6 cellular contexts compared by ENCODE assay signal in genomic region chr1:162729195-162729790, GRCh38.
DNase-seq lines count a peak whose midpoint lies in the region; ATAC-seq, FAIRE-seq and TF ChIP-seq lines count a peak whose summit lies in the region.
"Not testable (repeated sequence)": the region's sequence is repeated elsewhere in the genome, so short reads cannot be mapped to it uniquely, and the experiment has no call there.

No MANE protein-coding gene starts in this region.

- not testable (repeated sequence) for H2AFZ ChIP-seq in endothelial cell of umbilical vein (ENCODE audit: low read depth, low read length)

- dilution Hi-C loops in endothelial cell of umbilical vein (cut with MboI; ENCODE audit: extremely low pct_ligation_motif_present, low sequenced_read_pairs), result not testable (repeated sequence)

- FAIRE-seq in D721Med (lab: Jason Lieb, UNC), result peak; percentile 80
- peak; percentile 61 for FAIRE-seq in TTC549 (lab: Jason Lieb, UNC)
- FAIRE-seq in colon (lab: Jason Lieb, UNC), result peak; percentile 51
- peak; percentile 63 for FAIRE-seq in endothelial cell of umbilical vein (lab: Jason Lieb, UNC)

- H3K9me3 ChIP-seq in endothelial cell of umbilical vein (replicated peaks; ENCODE audit: control insufficient read depth, insufficient read depth, low read length); mucosa of descending colon: not testable (repeated sequence)

- ATAC-seq in mucosa of descending colon, result peak; percentile 65

- CTCF ChIA-PET in endothelial cell of umbilical vein (lab: Charles Lee), result not testable (repeated sequence)

- intact Hi-C loops in endothelial cell of umbilical vein (cut with micrococcal nuclease); mucosa of descending colon (cut with DNase I, micrococcal nuclease): not testable (repeated sequence)

- DNase-seq in D721Med (ENCODE audit: insufficient read length, low spot score); endothelial cell of umbilical vein (ENCODE audit: low read depth, low spot score); mucosa of descending colon: not testable (repeated sequence)
- peak; percentile 38 for DNase-seq in M059J (ENCODE audit: low read depth)

- H3K4me2 ChIP-seq in endothelial cell of umbilical vein (ENCODE audit: insufficient read depth, low read length), result not testable (repeated sequence)

- H4K20me1 ChIP-seq in endothelial cell of umbilical vein (replicated peaks; ENCODE audit: control insufficient read depth, extremely low read depth, insufficient read depth, low read length), result not testable (repeated sequence)

- not testable (repeated sequence) for H3K9ac ChIP-seq in endothelial cell of umbilical vein (replicated peaks; ENCODE audit: extremely low read depth, insufficient read depth, low read length)

- not testable (repeated sequence) for H3K4me1 ChIP-seq in endothelial cell of umbilical vein (ENCODE audit: control insufficient read depth, extremely low read depth, insufficient read depth, low read length); mucosa of descending colon (ENCODE audit: low read depth)

- not testable (repeated sequence) for H3K36me3 ChIP-seq in endothelial cell of umbilical vein (ENCODE audit: control insufficient read depth in 2 of 2, extremely low read depth in 1 of 2, insufficient read depth in 2 of 2, low read length in 2 of 2); mucosa of descending colon (ENCODE audit: low read depth)

- TF ChIP-seq POLR2A in endothelial cell of umbilical vein (IDR thresholded peaks at IDR 0.05; ENCODE audit: low read depth, low read length), result not testable (repeated sequence)

- BruUV-seq in endothelial cell of umbilical vein (replicated peaks; lab: Mats Ljungman, UMichigan), result not testable (repeated sequence)

- not testable (repeated sequence) for H3K79me2 ChIP-seq in endothelial cell of umbilical vein (ENCODE audit: control insufficient read depth, insufficient read depth, low read length)

- not testable (repeated sequence) for H3K27ac ChIP-seq in endothelial cell of umbilical vein (ENCODE audit: insufficient read depth, low read depth, low read length)

- POLR2A ChIA-PET in endothelial cell of umbilical vein (lab: Charles Lee), result not testable (repeated sequence)

- H3K4me3 ChIP-seq in endothelial cell of umbilical vein (replicated peaks in 1 of 3; ENCODE audit: insufficient read depth in 1 of 3, low read depth in 1 of 3, low read length in 3 of 3); mucosa of descending colon: not testable (repeated sequence)

- not testable (repeated sequence) for H3K9me1 ChIP-seq in endothelial cell of umbilical vein (replicated peaks; ENCODE audit: control insufficient read depth, extremely low read depth, insufficient read depth, low read length)

- not testable (repeated sequence) for H3K27me3 ChIP-seq in endothelial cell of umbilical vein (ENCODE audit: control insufficient read depth in 2 of 2, insufficient read depth in 2 of 2, low read length in 2 of 2)

- not testable (repeated sequence) for TF ChIP-seq CTCF in D721Med (IDR thresholded peaks at IDR 0.05; ENCODE audit: insufficient read depth, missing control alignments); endothelial cell of umbilical vein (IDR thresholded peaks at IDR 0.05; ENCODE audit: extremely low read depth in 1 of 2, insufficient read depth in 1 of 2, low read depth in 1 of 2, low read length in 2 of 2); mucosa of descending colon (IDR thresholded peaks at IDR 0.05)
